Comparison of ENCODE assay signal across 9 cellular contexts in the genomic region with DNA sequence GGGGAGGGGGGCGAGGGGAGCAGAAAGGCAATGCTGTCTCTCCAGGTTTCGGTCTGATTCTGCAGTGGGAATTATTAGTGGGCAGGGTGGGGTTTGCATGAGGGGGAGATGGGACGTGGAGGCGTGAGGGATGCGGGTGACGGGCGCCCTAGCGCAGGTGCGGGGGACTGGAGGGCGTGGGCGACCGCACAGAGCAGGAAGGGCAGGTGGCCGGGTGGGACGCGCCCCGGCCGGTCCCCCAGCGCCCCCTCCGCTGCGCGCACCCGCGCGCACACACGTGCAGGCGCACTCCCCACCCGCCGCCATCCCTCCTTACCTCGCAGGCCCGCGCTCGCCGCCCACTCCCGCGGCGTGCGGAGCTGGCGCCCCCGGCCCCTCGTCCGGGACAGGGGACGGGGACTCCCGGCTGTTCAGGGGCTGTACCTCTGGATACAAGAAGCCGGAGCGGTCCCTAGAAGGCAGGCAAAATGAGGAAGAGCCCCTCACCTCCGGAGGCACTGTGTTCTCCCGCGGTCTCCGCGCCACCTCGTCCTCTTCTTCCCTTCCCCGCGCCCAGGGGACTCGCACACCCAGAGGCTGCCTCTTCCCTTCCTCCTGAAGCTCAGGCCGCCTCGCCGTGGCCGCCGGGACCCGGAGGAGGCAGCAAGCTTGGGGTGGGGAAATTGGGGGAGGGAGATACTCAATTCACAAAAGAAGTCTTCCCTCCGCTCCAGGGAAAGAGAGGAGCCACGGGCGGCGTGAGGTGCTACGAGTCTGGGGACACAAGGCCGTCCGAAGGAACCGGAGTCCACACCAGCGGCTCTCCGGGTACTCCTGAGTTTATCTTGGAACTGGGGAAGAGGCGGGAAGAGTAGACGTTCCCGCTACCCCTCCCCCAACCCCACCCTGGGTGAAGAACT. TPM values are rescaled to one million over a fixed set of nuclear protein-coding genes. Genes with fewer than 3 reads are reported as not detected.
DNase-seq lines count a peak whose midpoint lies in the region; ATAC-seq and TF ChIP-seq lines count a peak whose summit lies in the region.
"Had no signal": no experiment of that assay in that cellular context is flagged by ENCODE, and none has a peak within 500 bp of the region (broad histone marks: within the 10 kb centered on the region; RNA-seq: fewer than 3 reads in every experiment).

No MANE protein-coding gene starts in this region.

- H3F3A ChIP-seq in GM23338 (replicated peaks; ENCODE audit: low read depth): peaks cover 7% of the 10 kb centered on the region; the same call in 1 of the 2 replicates

- H3K9me3 Mint-ChIP-seq in GM23338 (peaks cover 5% of the 10 kb centered on the region; the same call in 2 of the 3 replicates), brain (peaks cover 3 to 15% (median 10%) of the 10 kb centered on the region in 5 experiments)
- H3K9me3 Mint-ChIP-seq: activated naive CD8-positive, alpha-beta T cell treated with anti-CD3 and anti-CD28 coated beads, Interleukin-2, amount 10 ng/mL, durations not matched to agents 7 days and 5 days had no signal

- H3K9me2 ChIP-seq in GM23338 (ENCODE audit: insufficient read depth): 0 out of 2 replicates have a peak, but pooled peaks cover 3% of the 10 kb centered on the region

- no peak for TF ChIP-seq POLR2A in uterus (IDR thresholded peaks at IDR 0.05)

- H3K4me1 Mint-ChIP-seq in GM23338: peaks cover 24% of the 10 kb centered on the region
- H3K4me1 Mint-ChIP-seq in brain: peaks cover 43% of the 10 kb centered on the region

- no peaks in the 10 kb centered on the region for H3K4me1 ChIP-seq in ACC112 (ENCODE audit: control insufficient read depth, insufficient read depth, low read length, unreplicated experiment)
- H3K4me1 ChIP-seq in GM23338 (ENCODE audit: insufficient read depth): peaks cover 21% of the 10 kb centered on the region
- peaks cover 6% of the 10 kb centered on the region for H3K4me1 ChIP-seq in mesodermal cell (ENCODE audit: control insufficient read depth, insufficient read depth, low read length, poor library complexity, severe bottlenecking)
- H3K4me1 ChIP-seq in uterus: peaks cover 0 to 5% of the 10 kb centered on the region in 2 donors

- H3K36me3 ChIP-seq in ACC112 (ENCODE audit: insufficient read depth, low read length) (no peaks in the 10 kb centered on the region), GM23338 (ENCODE audit: insufficient read depth) (no peaks in the 10 kb centered on the region), mesodermal cell (ENCODE audit: control insufficient read depth, insufficient read depth, low read length) (no peaks in the 10 kb centered on the region), uterus (no peaks in the 10 kb centered on the region)

- intact Hi-C loops in uterus (cut with DNase I; ENCODE audit: low total_unique reads): no loop called here

- H3K36me3 Mint-ChIP-seq in GM23338 (ENCODE audit: low read depth) (no peaks in the 10 kb centered on the region), brain (no peaks in the 10 kb centered on the region)

- TF ChIP-seq CTCF in GM23338 (conservative IDR thresholded peaks at IDR 0.05; ENCODE audit: low read depth in 2 of 2) (no peak), brain (conservative IDR thresholded peaks at IDR 0.05) (no peak), uterus (IDR thresholded peaks at IDR 0.05) (no peak)

- peak overlapping the region; percentile 82 for H3K4me3 Mint-ChIP-seq in GM23338
- H3K4me3 Mint-ChIP-seq in brain: peak overlapping the region; percentile 88 to 96 (median 94)

- H3K27me3 ChIP-seq in ACC112 (ENCODE audit: insufficient read depth, low read length) (peaks cover 38% of the 10 kb centered on the region), GM23338 (ENCODE audit: insufficient read depth) (peaks cover 78% of the 10 kb centered on the region), uterus (peaks cover 0 to 17% of the 10 kb centered on the region in 2 donors)

- H4K20me1 ChIP-seq in GM23338 (replicated peaks; ENCODE audit: insufficient read depth): peaks cover 5% of the 10 kb centered on the region; the same call in 1 of the 2 replicates

- ATAC-seq in GM23338: peak; percentile 36

- H3K27me3 Mint-ChIP-seq in GM23338 (ENCODE audit: insufficient read depth, low read depth, poor library complexity) (peaks cover 60% of the 10 kb centered on the region), brain (peaks cover 61% of the 10 kb centered on the region)

- H3K27ac Mint-ChIP-seq in GM23338 (no peak overlapping the region), brain (peak overlapping the region in 3 of 5 experiments; percentile 84 to 91 (median 91))
- H3K27ac Mint-ChIP-seq: activated naive CD8-positive, alpha-beta T cell treated with anti-CD3 and anti-CD28 coated beads, Interleukin-2, amount 10 ng/mL, durations not matched to agents 7 days and 5 days had no signal

- H3K79me2 ChIP-seq in ACC112 (ENCODE audit: control insufficient read depth, insufficient read depth, low read length, unreplicated experiment) (no peaks in the 10 kb centered on the region), GM23338 (replicated peaks; ENCODE audit: insufficient read depth) (no peaks in the 10 kb centered on the region)

- H3K27ac ChIP-seq in ACC112 (ENCODE audit: low read depth, low read length) (no peak overlapping the region), GM23338 (ENCODE audit: low read depth) (no peak overlapping the region), mesodermal cell (ENCODE audit: low read depth, low read length, severe bottlenecking) (no peak overlapping the region), uterus (no peak overlapping the region)

- H3K4me3 ChIP-seq in ACC112 (ENCODE audit: low read depth, low read length) (peak overlapping the region; percentile 43; the same call in 1 of the 2 replicates), GM23338 (peak overlapping the region; percentile 75), mesodermal cell (ENCODE audit: extremely low read depth, insufficient read depth, low read length, poor library complexity, severe bottlenecking) (peak overlapping the region; percentile 42), uterus (peak overlapping the region; percentile 5 to 20)

- peak overlapping the region; percentile 93 for H3K4me2 ChIP-seq in GM23338

- H2AFZ ChIP-seq in ACC112 (ENCODE audit: low read length, unreplicated experiment): no peak overlapping the region
- H2AFZ ChIP-seq in GM23338: peak overlapping the region; percentile 97

- 1% methylated on average over 27 to 36 of the region's 73 CpGs for WGBS in mesodermal cell (ENCODE audit: insufficient coverage in 2 of 2), 2 experiments

- DNase-seq in GM23338 (ENCODE audit: low spot score) (peak; percentile 48), uterus (no peak), AG08395 (ENCODE audit: low spot score) (no peak)
- DNase-seq in activated CD4-positive, CD25-positive, alpha-beta regulatory T cell treated with anti-CD3 and anti-CD28 coated beads, Interleukin-2, amount 50 U/mL, for 72 hours: no peak
- DNase-seq in activated CD4-positive, alpha-beta T cell treated with anti-CD3 and anti-CD28 coated beads for 48 hours: no peak
- DNase-seq: activated naive CD8-positive, alpha-beta T cell treated with anti-CD3 and anti-CD28 coated beads, Interleukin-2, amount 10 ng/mL, durations not matched to agents 7 days and 5 days had no signal

- H3K9me3 ChIP-seq in mesodermal cell (ENCODE audit: control insufficient read depth, low read length): no peaks in the 10 kb centered on the region
- H3K9me3 ChIP-seq in uterus: no peaks in the 10 kb centered on the region

TF ChIP-seq in GM23338, 12 proteins besides CTCF, POLR2A, EP300 and RAD21 (continues in another document):
- TF ChIP-seq ZNF331 (CRISPR knock-in tag; IDR thresholded peaks at IDR 0.05; ENCODE audit: low read depth) (no peak), EZH2 (IDR thresholded peaks at IDR 0.05; ENCODE audit: low read depth, unreplicated experiment) (no peak), POLR2AphosphoS5 (IDR thresholded peaks at IDR 0.05; ENCODE audit: low read depth) (no peak), NANOG (IDR thresholded peaks at IDR 0.05; ENCODE audit: borderline replicate concordance) (no peak), ZNF114 (CRISPR knock-in tag; IDR thresholded peaks at IDR 0.05) (no peak)
- TF ChIP-seq, protein P1, sequence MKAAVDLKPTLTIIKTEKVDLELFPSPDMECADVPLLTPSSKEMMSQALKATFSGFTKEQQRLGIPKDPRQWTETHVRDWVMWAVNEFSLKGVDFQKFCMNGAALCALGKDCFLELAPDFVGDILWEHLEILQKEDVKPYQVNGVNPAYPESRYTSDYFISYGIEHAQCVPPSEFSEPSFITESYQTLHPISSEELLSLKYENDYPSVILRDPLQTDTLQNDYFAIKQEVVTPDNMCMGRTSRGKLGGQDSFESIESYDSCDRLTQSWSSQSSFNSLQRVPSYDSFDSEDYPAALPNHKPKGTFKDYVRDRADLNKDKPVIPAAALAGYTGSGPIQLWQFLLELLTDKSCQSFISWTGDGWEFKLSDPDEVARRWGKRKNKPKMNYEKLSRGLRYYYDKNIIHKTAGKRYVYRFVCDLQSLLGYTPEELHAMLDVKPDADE (IDR thresholded peaks at IDR 0.05): no peak

RNA-seq across cellular contexts. Expression of gene GABRB2, which starts 1.3 kb away (rescaled TPM):
- 0.04 and 0.94 TPM in 2 replicates for total RNA-seq in GM23338 (2014; rRNA removed; shearing (Covaris generic))
- 0.10 and 0.11 TPM in 2 replicates for polyA plus RNA-seq in GM23338 (2016; fragmentation: Nextera tagmentation; extraction: Ambion mirVana)
- polyA plus RNA-seq in brain (ENCODE audit: insufficient read depth, low read depth, low replicate concordance): 1.5 TPM
- 1.00 TPM for polyA plus RNA-seq in mesodermal cell (2013, experiment 1 of 2)
- polyA plus RNA-seq in mesodermal cell (2013, experiment 2 of 2): 0.96 TPM
- 10 to 100 TPM in 1 of 4 donors, under 1 TPM in 1, not detected in 2; 0.61 to 10.1 TPM for total RNA-seq in uterus
- total RNA-seq: activated naive CD8-positive, alpha-beta T cell treated with anti-CD3 and anti-CD28 coated beads, Interleukin-2, amount 10 ng/mL, durations not matched to agents 7 days and 5 days had no signal

Comparison
In these comparisons a context has a peak if more than half of its experiments do, and no peak if none do; other contexts are left out.
1. H3K4me3 ChIP-seq: peak in every context shown above with its lines; median percentile 75 in GM23338; 43 in ACC112; 42 in mesodermal cell; 12 in uterus.